In genomic region chr4:16227462-16227868, GRCh38 we compare ENCODE assay signal across 8 cellular contexts. TPM values are rescaled to one million over a fixed set of nuclear protein-coding genes. Genes with fewer than 3 reads are reported as not detected.
DNase-seq lines count a peak whose midpoint lies in the region; TF ChIP-seq lines count a peak whose summit lies in the region.

No MANE protein-coding gene starts in this region.

- H2AFZ ChIP-seq in OCI-LY7 (ENCODE audit: low read length) (peak overlapping the region; percentile 66; the same call in 1 of the 2 replicates), mammary epithelial cell (ENCODE audit: low read depth, low read length) (peak overlapping the region; percentile 62)

- H4K20me1 ChIP-seq in OCI-LY7 (ENCODE audit: insufficient read depth, low read length) (peaks cover 19% of the 10 kb centered on the region), mammary epithelial cell (ENCODE audit: insufficient read depth, low read length) (no peaks in the 10 kb centered on the region)

- WGBS in mammary epithelial cell (ENCODE audit: low coverage, missing lambda C conversion rate), result 4% methylated on average over 5 of the region's 20 CpGs

- H3K9me3 ChIP-seq in OCI-LY7 (ENCODE audit: low read length), result no peaks in the 10 kb centered on the region
- no peaks in the 10 kb centered on the region for H3K9me3 ChIP-seq in mammary epithelial cell (replicated peaks; ENCODE audit: insufficient read depth, low read length)

- no peak for TF ChIP-seq CTCF in OCI-LY7 (conservative IDR thresholded peaks at IDR 0.05; ENCODE audit: low read length)
- no peak for TF ChIP-seq CTCF in mammary epithelial cell (conservative IDR thresholded peaks at IDR 0.05 in 1 of 2, IDR thresholded peaks at IDR 0.05 in 1 of 2; ENCODE audit: extremely low read depth in 1 of 2, insufficient read depth in 1 of 2, low read depth in 1 of 2, low read length in 2 of 2)

- H3K4me3 ChIP-seq in OCI-LY7 (ENCODE audit: low read depth, low read length, poor library complexity, severe bottlenecking) (peak overlapping the region; percentile 71), mammary epithelial cell (replicated peaks in 1 of 3; ENCODE audit: insufficient read depth in 1 of 3, low read depth in 2 of 3, low read length in 3 of 3) (peak overlapping the region; percentile 44 to 92 (median 58))

- H3K27ac ChIP-seq in OCI-LY7 (ENCODE audit: low read depth, low read length, poor library complexity, severe bottlenecking) (peak overlapping the region; percentile 77), mammary epithelial cell (ENCODE audit: insufficient read depth, low read depth, low read length) (peak overlapping the region; percentile 5)

- intact Hi-C loops in OCI-LY7 (cut with micrococcal nuclease; ENCODE audit: unreplicated experiment) (loop anchor here (1.0 to 10.0 kb wide), 6 partner anchors 35 to 1347 kb away; partner anchors contain the start of genes CD38, CPEB2, FBXL5 and LAP3), mammary epithelial cell (cut with micrococcal nuclease) (loop anchor here (2.0 kb wide), 3 partner anchors 25 to 37 kb away; no protein-coding TSS in a partner anchor)

- peak overlapping the region; percentile 25 for H3K9ac ChIP-seq in mammary epithelial cell (ENCODE audit: insufficient read depth, low read length)

- in situ Hi-C loops in mammary epithelial cell (cut with MboI; ENCODE audit: low sequenced_read_pairs in 2 of 2), result no loop called here

- H3K79me2 ChIP-seq in OCI-LY7 (ENCODE audit: insufficient read depth, low read depth, low read length), result peaks cover 33% of the 10 kb centered on the region; the same call in 1 of the 2 replicates
- peaks cover 42% of the 10 kb centered on the region for H3K79me2 ChIP-seq in mammary epithelial cell (ENCODE audit: insufficient read depth, low read length)

- dilution Hi-C loops in mammary epithelial cell (cut with HindIII; ENCODE audit: low sequenced_read_pairs), result no loop called here

- no TSS peak for BruUV-seq in OCI-LY7 (replicated peaks; lab: Mats Ljungman, UMichigan)
- BruUV-seq in mammary epithelial cell (replicated peaks; lab: Mats Ljungman, UMichigan), result no TSS peak

- H3K27me3 ChIP-seq in mammary epithelial cell (ENCODE audit: insufficient read depth, low read length), result no peaks in the 10 kb centered on the region

- POLR2A ChIA-PET in OCI-LY7 (lab: Charles Lee), result interaction anchor here (1.0 to 2.2 kb wide), 7 partner anchors 9 to 510 kb away, joined by 3 to 7 read pairs (median 3); no protein-coding TSS in a partner anchor

- peaks cover 11% of the 10 kb centered on the region for H3K36me3 ChIP-seq in OCI-LY7 (ENCODE audit: insufficient read depth, low read length)
- no peaks in the 10 kb centered on the region for H3K36me3 ChIP-seq in mammary epithelial cell (ENCODE audit: insufficient read depth, low read length)

- H3K4me2 ChIP-seq in OCI-LY7 (ENCODE audit: low read length) (peak overlapping the region; percentile 91), mammary epithelial cell (ENCODE audit: insufficient read depth, low read depth, low read length) (peak overlapping the region; percentile 77)

- H3K4me1 ChIP-seq in OCI-LY7 (ENCODE audit: insufficient read depth, low read length, poor library complexity, severe bottlenecking), result peaks cover 71% of the 10 kb centered on the region
- no peaks in the 10 kb centered on the region for H3K4me1 ChIP-seq in mammary epithelial cell (ENCODE audit: insufficient read depth, low read length)

- no peaks in the 10 kb centered on the region for H3K9me2 ChIP-seq in OCI-LY7 (ENCODE audit: insufficient read depth, low read length)

- peak; percentile 8 for DNase-seq in stimulated activated CD4-positive, alpha-beta T cell treated with anti-CD3 and anti-CD28 coated beads, Interleukin-4, amount 100 ng/mL, for 1 hour
- DNase-seq in stimulated activated CD4-positive, alpha-beta T cell treated with anti-CD3 and anti-CD28 coated beads, Interleukin-4, amount 100 ng/mL, for 4 hours, result no peak
- DNase-seq in OCI-LY7 (ENCODE audit: low spot score) (peak; percentile 49), mammary epithelial cell (peak; percentile 9), iris pigment epithelial cell (ENCODE audit: low read depth) (peak; percentile 25), LoVo (ENCODE audit: low spot score) (no peak), NCI-H345 (lab: John Stamatoyannopoulos, UW) (no peak)
- DNase-seq in stimulated activated CD8-positive, alpha-beta memory T cell treated with anti-CD3 and anti-CD28 coated beads, Interleukin-4, amount 100 ng/mL, for 48 hours, result peak; percentile 37

- CTCF ChIA-PET in OCI-LY7 (lab: Charles Lee; ENCODE audit: unreplicated experiment), result no interaction called here
- CTCF ChIA-PET in mammary epithelial cell (lab: Charles Lee; ENCODE audit: low non-redundant PET), result no interaction called here

RNA-seq across cellular contexts. Expression of gene TAPT1, which starts 1.2 kb away (rescaled TPM):
- total RNA-seq in OCI-LY7 (2014; rRNA removed; shearing (Covaris generic)), result 23.2 and 34.3 TPM in 2 replicates
- total RNA-seq in OCI-LY7 (2022) (66.6 and 94.1 TPM in 2 replicates), mammary epithelial cell (10 to 100 TPM; 16.2 to 21.1 TPM)
- polyA plus RNA-seq in mammary epithelial cell, result 7.8 TPM
- polyA minus RNA-seq in mammary epithelial cell, result 7.9 TPM

Comparison
In these comparisons a context has a peak if more than half of its experiments do, and no peak if none do; other contexts are left out.
1. DNase-seq: peak in stimulated activated CD4-positive, alpha-beta T cell treated with anti-CD3 and anti-CD28 coated beads, Interleukin-4, amount 100 ng/mL, for 1 hour (single experiment), OCI-LY7 (single experiment), mammary epithelial cell (single experiment), iris pigment epithelial cell (single experiment) and stimulated activated CD8-positive, alpha-beta memory T cell treated with anti-CD3 and anti-CD28 coated beads, Interleukin-4, amount 100 ng/mL, for 48 hours (single experiment); none in stimulated activated CD4-positive, alpha-beta T cell treated with anti-CD3 and anti-CD28 coated beads, Interleukin-4, amount 100 ng/mL, for 4 hours (0 of 2), LoVo (single experiment) and NCI-H345 (single experiment).